Comparison of ENCODE assay signal across 13 cellular contexts in genomic region chr5:14920121-14920520, GRCh38.
"Had no signal": no experiment of that assay in that cellular context is flagged by ENCODE, and none has a peak within 500 bp of the region (broad histone marks: within the 10 kb centered on the region; RNA-seq: fewer than 3 reads in every experiment).

No MANE protein-coding gene starts in this region.

- H3K9me3 Mint-ChIP-seq: neural progenitor cell; T-helper 1 cell treated with Interleukin-12 subunit alpha and Interleukin-12 subunit beta and Interleukin-4 antibody, amounts not matched to agents 30 μg/mL and 1 μg/mL, for 36 hours had no signal

- H3K4me3 Mint-ChIP-seq: activated T-helper 1 cell treated with anti-CD3 and anti-CD28 coated beads, Interleukin-12 subunit alpha, Interleukin-12 subunit beta, Interleukin-2, Interleukin-4 antibody, amounts not matched to agents 30 ng/mL and 10 ng/mL and 1 ng/mL, durations not matched to agents 14 hours and 24 hours and 36 hours; neural progenitor cell; T-helper 1 cell treated with Interleukin-12 subunit alpha and Interleukin-12 subunit beta and Interleukin-4 antibody, amounts not matched to agents 30 μg/mL and 1 μg/mL, for 36 hours had no signal

- H3K36me3 ChIP-seq: neural progenitor cell, pancreas, tibial artery, vagina had no signal

- H3K27me3 ChIP-seq: dorsolateral prefrontal cortex, neural progenitor cell, pancreas, tibial artery, vagina had no signal

- H3K4me1 Mint-ChIP-seq: neural progenitor cell had no signal

- H3K36me3 Mint-ChIP-seq: neural progenitor cell had no signal

- DNase-seq: activated CD4-positive, alpha-beta T cell treated with anti-CD3 and anti-CD28 coated beads, Interleukin-2, amount 50 U/mL, for 48 hours; activated CD4-positive, CD25-positive, alpha-beta regulatory T cell; activated naive CD4-positive, alpha-beta T cell treated with anti-CD3 and anti-CD28 coated beads, Interleukin-2, amount 50 U/mL, for 16 hours; anterior cingulate cortex; dorsolateral prefrontal cortex; glutamatergic neuron; pancreas; stimulated activated CD4-positive, alpha-beta T cell treated with anti-CD3 and anti-CD28 coated beads, Interleukin-4, amount 100 ng/mL, for 24 hours; tibial artery had no signal

- H3K27ac ChIP-seq: dorsolateral prefrontal cortex, neural progenitor cell, pancreas, tibial artery, vagina had no signal

- H3K27ac Mint-ChIP-seq: activated T-helper 1 cell treated with anti-CD3 and anti-CD28 coated beads, Interleukin-12 subunit alpha, Interleukin-12 subunit beta, Interleukin-2, Interleukin-4 antibody, amounts not matched to agents 30 ng/mL and 10 ng/mL and 1 ng/mL, durations not matched to agents 14 hours and 24 hours and 36 hours; neural progenitor cell; T-helper 1 cell treated with Interleukin-12 subunit alpha and Interleukin-12 subunit beta and Interleukin-4 antibody, amounts not matched to agents 30 μg/mL and 1 μg/mL, for 36 hours had no signal

- H3K9me3 ChIP-seq: pancreas, tibial artery, vagina had no signal

- H3K4me1 ChIP-seq: vagina had no signal

- H3K4me3 ChIP-seq: dorsolateral prefrontal cortex, neural progenitor cell, pancreas, tibial artery, vagina had no signal
